ENCODE assay signal across 27 cellular contexts in genomic region chr20:53045941-53046340, GRCh38.
"Had no signal": no experiment of that assay in that cellular context is flagged by ENCODE, and none has a peak within 500 bp of the region (broad histone marks: within the 10 kb centered on the region; RNA-seq: fewer than 3 reads in every experiment).

No MANE protein-coding gene starts in this region.

- H3K27ac ChIP-seq: ascending aorta, brain microvascular endothelial cell, foreskin keratinocyte, heart left ventricle, left lung, parathyroid adenoma, psoas muscle, suprapubic skin, tibial artery had no signal

- H3K36me3 Mint-ChIP-seq: activated naive CD8-positive, alpha-beta T cell treated with anti-CD3 and anti-CD28 coated beads, Interleukin-2, amount 10 ng/mL, durations not matched to agents 7 days and 5 days; stimulated activated naive B cell treated with anti-CD40 and anti-IgM and Interleukin-4, amounts not matched to agents 10 μg/mL and 1 μg/mL and 100 μg/mL, for 72 hours had no signal

- H3K9me3 Mint-ChIP-seq: activated naive CD8-positive, alpha-beta T cell treated with anti-CD3 and anti-CD28 coated beads, Interleukin-2, amount 10 ng/mL, durations not matched to agents 7 days and 5 days had no signal

- H3K27me3 Mint-ChIP-seq: activated CD4-positive, alpha-beta memory T cell treated with anti-CD3 and anti-CD28 coated beads for 36 hours; activated CD4-positive, alpha-beta T cell treated with anti-CD3 and anti-CD28 coated beads, Interleukin-2, amount 10 ng/mL, durations not matched to agents 24 days and 14 days; activated naive CD4-positive, alpha-beta T cell treated with anti-CD3 and anti-CD28 coated beads, Interleukin-2, amount 10 ng/mL, durations not matched to agents 7 days and 5 days; dendritic cell treated with granulocyte-macrophage colony-stimulating factor and Interleukin-4, amounts not matched to agents 40 ng/mL and 50 ng/mL, for 4 days had no signal

- H3K27ac Mint-ChIP-seq: activated CD4-positive, alpha-beta memory T cell treated with anti-CD3 and anti-CD28 coated beads for 36 hours; activated CD4-positive, alpha-beta T cell treated with anti-CD3 and anti-CD28 coated beads, Interleukin-2, amount 10 ng/mL, durations not matched to agents 24 days and 14 days; activated naive CD4-positive, alpha-beta T cell treated with anti-CD3 and anti-CD28 coated beads, Interleukin-2, amount 10 ng/mL, durations not matched to agents 7 days and 5 days; activated naive CD8-positive, alpha-beta T cell treated with anti-CD3 and anti-CD28 coated beads, Interleukin-2, amount 10 ng/mL, durations not matched to agents 7 days and 5 days; dendritic cell treated with granulocyte-macrophage colony-stimulating factor and Interleukin-4, amounts not matched to agents 40 ng/mL and 50 ng/mL, for 4 days; stimulated activated naive B cell treated with anti-CD40 and anti-IgM and Interleukin-4, amounts not matched to agents 10 μg/mL and 1 μg/mL and 100 μg/mL, for 72 hours had no signal

- H3K36me3 ChIP-seq: ascending aorta, brain microvascular endothelial cell, heart left ventricle, left lung, suprapubic skin, tibial artery had no signal

- H3K4me1 ChIP-seq: ascending aorta, foreskin keratinocyte, left lung, parathyroid adenoma, psoas muscle had no signal

- H3K4me3 Mint-ChIP-seq: activated CD4-positive, alpha-beta memory T cell treated with anti-CD3 and anti-CD28 coated beads for 36 hours; activated CD4-positive, alpha-beta T cell treated with anti-CD3 and anti-CD28 coated beads, Interleukin-2, amount 10 ng/mL, durations not matched to agents 24 days and 14 days; activated naive CD4-positive, alpha-beta T cell treated with anti-CD3 and anti-CD28 coated beads, Interleukin-2, amount 10 ng/mL, durations not matched to agents 7 days and 5 days; activated naive CD8-positive, alpha-beta T cell treated with anti-CD3 and anti-CD28 coated beads, Interleukin-2, amount 10 ng/mL, durations not matched to agents 7 days and 5 days; dendritic cell treated with granulocyte-macrophage colony-stimulating factor and Interleukin-4, amounts not matched to agents 40 ng/mL and 50 ng/mL, for 4 days; naive thymus-derived CD4-positive, alpha-beta T cell; neural crest cell; stimulated activated naive B cell treated with anti-CD40 and anti-IgM and Interleukin-4, amounts not matched to agents 10 μg/mL and 1 μg/mL and 100 μg/mL, for 72 hours had no signal

- H3K27me3 ChIP-seq: ascending aorta, brain microvascular endothelial cell, foreskin keratinocyte, heart left ventricle, left lung, suprapubic skin, tibial artery had no signal

- H3K4me3 ChIP-seq: ascending aorta, heart left ventricle, left lung, lung, psoas muscle, suprapubic skin, tibial artery had no signal

- H3K9me3 ChIP-seq: ascending aorta, left lung, psoas muscle, suprapubic skin, tibial artery had no signal

- H3K4me1 Mint-ChIP-seq: activated naive CD8-positive, alpha-beta T cell treated with anti-CD3 and anti-CD28 coated beads, Interleukin-2, amount 10 ng/mL, durations not matched to agents 7 days and 5 days; stimulated activated naive B cell treated with anti-CD40 and anti-IgM and Interleukin-4, amounts not matched to agents 10 μg/mL and 1 μg/mL and 100 μg/mL, for 72 hours had no signal

- DNase-seq: activated CD4-positive, alpha-beta memory T cell treated with anti-CD3 and anti-CD28 coated beads for 36 hours; activated CD4-positive, alpha-beta T cell treated with anti-CD3 and anti-CD28 coated beads, Interleukin-2, amount 10 ng/mL, durations not matched to agents 24 days and 14 days; activated CD4-positive, CD25-positive, alpha-beta regulatory T cell treated with anti-CD3 and anti-CD28 coated beads, Interleukin-2, amount 50 U/mL, for 72 hours; activated CD8-positive, alpha-beta memory T cell treated with anti-CD3 and anti-CD28 coated beads, Interleukin-2, amount 50 U/mL, for 4 hours; activated gamma-delta T cell; activated naive CD4-positive, alpha-beta T cell treated with anti-CD3 and anti-CD28 coated beads, Interleukin-2, amount 10 ng/mL, durations not matched to agents 7 days and 5 days; activated naive CD8-positive, alpha-beta T cell treated with anti-CD3 and anti-CD28 coated beads, Interleukin-2, amount 10 ng/mL, durations not matched to agents 7 days and 5 days; activated T-cell treated with anti-CD3 and anti-CD28 coated beads, Interleukin-2, amount 50 U/mL, for 1 hour; brain microvascular endothelial cell; central memory CD4-positive, alpha-beta T cell; foreskin keratinocyte; heart left ventricle; left lung; naive thymus-derived CD4-positive, alpha-beta T cell; nucleus accumbens; psoas muscle; stimulated activated CD4-positive, alpha-beta T cell treated with anti-CD3 and anti-CD28 coated beads, Interleukin-15, amount 100 ng/mL, for 24 hours; stimulated activated CD4-positive, alpha-beta T cell treated with anti-CD3 and anti-CD28 coated beads, Interleukin-2, amount 100 ng/mL, for 24 hours; stimulated activated naive B cell treated with anti-CD40 and anti-IgM and Interleukin-4, amounts not matched to agents 10 μg/mL and 1 μg/mL and 100 μg/mL, for 72 hours; T-helper 2 cell; tibial artery had no signal
